Comparison of ENCODE assay signal across 8 cellular contexts in genomic region chr5:103258368-103258956, GRCh38. TPM values are rescaled to one million over a fixed set of nuclear protein-coding genes. Genes with fewer than 3 reads are reported as not detected.
A peak's percentile ranks its signal among the peaks of the same experiment; 100 is the strongest.
DNase-seq lines count a peak whose midpoint lies in the region; ATAC-seq and TF ChIP-seq lines count a peak whose summit lies in the region.

Gene MACIR, plus strand, starts transcription at chr5:103258763. Its CDS starts 17,157 bp downstream, at chr5:103275920.

- intact Hi-C loops in Right ventricle myocardium inferior (cut with DNase I), result loop anchor here (2.0 to 10.0 kb wide), 2 partner anchors 216 to 306 kb away; partner anchors contain the start of gene NUDT12
- intact Hi-C loops in ovary (cut with DNase I), result loop anchor here in 1 of 4 donors (5.0 kb wide), 1 partner anchor 301 kb away; no protein-coding TSS in a partner anchor

- peak within 1 kb of the TSS; percentile 91 for H3K9ac ChIP-seq in adipocyte (ENCODE audit: low read length)

- TF ChIP-seq POLR2A in ovary (IDR thresholded peaks at IDR 0.05), result no peak

- H3K36me3 ChIP-seq in adipocyte (ENCODE audit: control insufficient read depth, insufficient read depth, low read length, severe bottlenecking) (no peaks in the 10 kb centered on the region), ovary (no peaks in the 10 kb centered on the region), thymus (ENCODE audit: control insufficient read depth, insufficient read depth) (no peaks in the 10 kb centered on the region)

- peaks cover 32% of the 10 kb centered on the region for H3K4me1 ChIP-seq in adipocyte (ENCODE audit: control insufficient read depth, insufficient read depth, low read length)
- no peaks in the 10 kb centered on the region for H3K4me1 ChIP-seq in ovary (ENCODE audit: insufficient read depth)
- H3K4me1 ChIP-seq in thymus (ENCODE audit: control insufficient read depth, insufficient read depth, low read length), result no peaks in the 10 kb centered on the region

- TF ChIP-seq CTCF in GM12875 (IDR thresholded peaks at IDR 0.05; ENCODE audit: borderline replicate concordance, insufficient read depth, low read depth, low read length) (no peak), ovary (IDR thresholded peaks at IDR 0.05) (no peak)

- H3K4me3 ChIP-seq in GM12875 (ENCODE audit: low read depth, low read length), result peak within 1 kb of the TSS; percentile 94
- peak within 1 kb of the TSS; percentile 94 for H3K4me3 ChIP-seq in adipocyte (ENCODE audit: low read length)
- H3K4me3 ChIP-seq in ovary, result peak within 1 kb of the TSS; percentile 89
- peak within 1 kb of the TSS; percentile 73 for H3K4me3 ChIP-seq in thymus (ENCODE audit: low read length)

- peak within 1 kb of the TSS; percentile 67 to 74 for H3K27ac ChIP-seq in ovary
- peak within 1 kb of the TSS; percentile 92 for H3K27ac ChIP-seq in thymus (ENCODE audit: low read depth)

- DNase-seq in NCI-H1417 treated with DMSO at 0.1 percent for 48 hours (lab: John Stamatoyannopoulos, UW), result peak; percentile 26
- DNase-seq in SW 1271 (lab: John Stamatoyannopoulos, UW), result peak; percentile 94 to 99
- peak; percentile 99 for DNase-seq in adipocyte (ENCODE audit: low read depth)
- DNase-seq in Right ventricle myocardium inferior (ENCODE audit: missing footprints), result peak; percentile 99
- DNase-seq in ovary, result peak; percentile 94 to 96 (median 94)

- H3K27me3 ChIP-seq in adipocyte (replicated peaks; ENCODE audit: control insufficient read depth, insufficient read depth, low read length), result no peaks in the 10 kb centered on the region
- no peaks in the 10 kb centered on the region for H3K27me3 ChIP-seq in ovary
- H3K27me3 ChIP-seq in thymus (ENCODE audit: control insufficient read depth, insufficient read depth), result no peaks in the 10 kb centered on the region

- no peak for TF ChIP-seq EP300 in ovary (IDR thresholded peaks at IDR 0.05)

- 0 to 1% (median 0%) methylated on average over 26 to 45 of the region's 45 CpGs for WGBS in ovary, 3 donors
- WGBS in thymus, result under 1% methylated on average over 45 of the region's 45 CpGs

- ATAC-seq in HG02763 (IDR thresholded peaks at IDR 0.05; ENCODE audit: unreplicated experiment) (peak; percentile 79), Right ventricle myocardium inferior (peak; percentile 98)

- H3K9me3 ChIP-seq in adipocyte (ENCODE audit: control insufficient read depth, low read length), result no peaks in the 10 kb centered on the region
- H3K9me3 ChIP-seq in ovary, result no peaks in the 10 kb centered on the region
- H3K9me3 ChIP-seq in thymus (ENCODE audit: control insufficient read depth), result no peaks in the 10 kb centered on the region

RNA-seq across cellular contexts. Expression of gene MACIR, which starts in this region (rescaled TPM):
- total RNA-seq in Right ventricle myocardium inferior, result 4.3 TPM
- total RNA-seq in ovary, result 1 to 10 TPM; 3.4 to 6.3 (median 4.1) TPM
- 1 to 10 TPM; 5.8 to 7.2 TPM for polyA plus RNA-seq in ovary
- 6.0 TPM for polyA plus RNA-seq in thymus

Comparison
In these comparisons a context has a peak if more than half of its experiments do, and no peak if none do; other contexts are left out.
1. Peak in every context shown above with its lines: DNase-seq, ATAC-seq, H3K4me3 ChIP-seq and H3K27ac ChIP-seq.
2. DNase-seq: peak in every context shown above with its lines; median percentile 99 in adipocyte; 99 in Right ventricle myocardium inferior; 96 in SW 1271; 94 in ovary; 26 in NCI-H1417 treated with DMSO at 0.1 percent for 48 hours.